Comparison of ENCODE assay signal across 8 cellular contexts in the genomic region with DNA sequence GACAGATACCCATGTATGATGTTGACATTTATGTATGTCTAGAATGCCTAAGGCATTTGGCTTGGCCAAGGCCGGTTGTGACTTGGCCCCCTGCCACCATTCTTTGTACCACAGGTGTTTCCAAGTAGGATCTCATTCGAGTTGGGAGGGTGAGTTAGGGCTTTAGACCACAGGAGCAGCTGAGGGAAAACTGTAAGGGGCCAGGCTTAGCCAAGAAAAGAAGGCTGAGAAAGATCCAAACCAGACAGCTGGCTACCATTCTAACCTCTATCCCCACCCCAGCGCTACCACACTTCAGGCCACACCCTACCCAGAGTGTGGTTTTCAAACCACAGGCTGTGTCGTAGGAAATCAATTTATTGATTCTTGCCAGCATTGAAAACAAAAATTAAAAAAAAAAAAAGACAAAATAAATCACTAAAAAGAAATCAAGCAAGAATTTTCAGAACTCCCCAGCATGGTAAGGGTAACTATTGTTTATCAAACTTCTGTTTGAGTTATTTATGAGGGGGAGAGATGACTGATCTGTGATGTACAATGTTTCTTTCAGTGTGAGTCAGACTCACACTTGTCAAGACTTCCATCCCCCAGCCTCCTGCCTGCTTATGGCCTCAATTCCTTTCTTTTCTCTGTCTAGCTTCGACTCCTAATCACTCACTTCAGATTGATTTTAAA. TPM values are rescaled to one million over a fixed set of nuclear protein-coding genes. Genes with fewer than 3 reads are reported as not detected.
DNase-seq lines count a peak whose midpoint lies in the region; ATAC-seq and TF ChIP-seq lines count a peak whose summit lies in the region.

No MANE protein-coding gene starts in this region.

- CTCF ChIA-PET in activated CD8-positive, alpha-beta memory T cell treated with anti-CD3 and anti-CD28 coated beads, Interleukin-2, amount 10 ng/mL, durations not matched to agents 7 days and 5 days (lab: Charles Lee), result interaction anchor here (1.1 to 4.5 kb wide), 7 partner anchors 11 to 503 kb away, joined by 3 to 30 read pairs (median 5); no protein-coding TSS in a partner anchor

- ATAC-seq in HG02623 (IDR thresholded peaks at IDR 0.05; ENCODE audit: unreplicated experiment), result peak; percentile 57
- peak; percentile 80 for ATAC-seq in activated CD8-positive, alpha-beta memory T cell treated with anti-CD3 and anti-CD28 coated beads, Interleukin-2, amount 10 ng/mL, durations not matched to agents 7 days and 5 days

- no peaks in the 10 kb centered on the region for H3K27me3 Mint-ChIP-seq in activated CD8-positive, alpha-beta memory T cell treated with anti-CD3 and anti-CD28 coated beads, Interleukin-2, amount 10 ng/mL, durations not matched to agents 7 days and 5 days
- H3K27me3 Mint-ChIP-seq in endothelial cell (ENCODE audit: unreplicated experiment), result peaks cover 1% of the 10 kb centered on the region

- H3K9me3 Mint-ChIP-seq in activated CD8-positive, alpha-beta memory T cell treated with anti-CD3 and anti-CD28 coated beads, Interleukin-2, amount 10 ng/mL, durations not matched to agents 7 days and 5 days (ENCODE audit: low read depth), result no peaks in the 10 kb centered on the region
- H3K9me3 Mint-ChIP-seq in endothelial cell (ENCODE audit: unreplicated experiment), result no peaks in the 10 kb centered on the region

- H3K36me3 Mint-ChIP-seq in activated CD8-positive, alpha-beta memory T cell treated with anti-CD3 and anti-CD28 coated beads, Interleukin-2, amount 10 ng/mL, durations not matched to agents 7 days and 5 days, result peaks cover 14% of the 10 kb centered on the region
- H3K36me3 Mint-ChIP-seq in endothelial cell (ENCODE audit: low read depth, unreplicated experiment), result peaks cover 7% of the 10 kb centered on the region

- DNase-seq in NCI-H2029 (lab: John Stamatoyannopoulos, UW) (peak; percentile 53), NCI-H2029 treated with DMSO at 0.1 percent for 48 hours (lab: John Stamatoyannopoulos, UW) (no peak), MV-4-11 (lab: John Stamatoyannopoulos, UW) (peak; percentile 67), kidney tubule cell (ENCODE audit: low spot score) (peak; percentile 78), hepatic stellate cell (ENCODE audit: low spot score) (no peak), endothelial cell (ENCODE audit: low spot score) (no peak)
- peak; percentile 76 for DNase-seq in activated CD8-positive, alpha-beta memory T cell treated with anti-CD3 and anti-CD28 coated beads, Interleukin-2, amount 10 ng/mL, durations not matched to agents 7 days and 5 days

- peak overlapping the region; percentile 97 for H3K27ac Mint-ChIP-seq in activated CD8-positive, alpha-beta memory T cell treated with anti-CD3 and anti-CD28 coated beads, Interleukin-2, amount 10 ng/mL, durations not matched to agents 7 days and 5 days
- no peak overlapping the region for H3K27ac Mint-ChIP-seq in endothelial cell (ENCODE audit: unreplicated experiment)

- no peak for TF ChIP-seq CTCF in endothelial cell (IDR thresholded peaks at IDR 0.05; ENCODE audit: unreplicated experiment)

- H3K4me1 Mint-ChIP-seq in activated CD8-positive, alpha-beta memory T cell treated with anti-CD3 and anti-CD28 coated beads, Interleukin-2, amount 10 ng/mL, durations not matched to agents 7 days and 5 days, result peaks cover 65% of the 10 kb centered on the region
- H3K4me1 Mint-ChIP-seq in endothelial cell (ENCODE audit: unreplicated experiment), result peaks cover 9% of the 10 kb centered on the region

- peak overlapping the region; percentile 45 for H3K4me3 Mint-ChIP-seq in activated CD8-positive, alpha-beta memory T cell treated with anti-CD3 and anti-CD28 coated beads, Interleukin-2, amount 10 ng/mL, durations not matched to agents 7 days and 5 days
- H3K4me3 Mint-ChIP-seq in endothelial cell (ENCODE audit: unreplicated experiment), result no peak overlapping the region

RNA-seq across cellular contexts. Expression of gene TMSB4X, which starts 9.9 kb away (rescaled TPM):
- total RNA-seq in activated CD8-positive, alpha-beta memory T cell treated with anti-CD3 and anti-CD28 coated beads, Interleukin-2, amount 10 ng/mL, durations not matched to agents 7 days and 5 days, result 1,000 to 10,000 TPM; 6,072 to 7,639 TPM
- total RNA-seq in endothelial cell (ENCODE audit: unreplicated experiment), result 3,201 TPM

RNA-seq across cellular contexts. Expression of gene FAM9C, which starts 59.7 kb away (rescaled TPM):
- total RNA-seq in activated CD8-positive, alpha-beta memory T cell treated with anti-CD3 and anti-CD28 coated beads, Interleukin-2, amount 10 ng/mL, durations not matched to agents 7 days and 5 days, result not detected
- total RNA-seq in endothelial cell (ENCODE audit: unreplicated experiment), result not detected

Comparison
In these comparisons a context has a peak if more than half of its experiments do, and no peak if none do; other contexts are left out.
1. DNase-seq: peak in NCI-H2029 (single experiment), MV-4-11 (single experiment), activated CD8-positive, alpha-beta memory T cell treated with anti-CD3 and anti-CD28 coated beads, Interleukin-2, amount 10 ng/mL, durations not matched to agents 7 days and 5 days (single experiment) and kidney tubule cell (single experiment); none in NCI-H2029 treated with DMSO at 0.1 percent for 48 hours (single experiment), hepatic stellate cell (single experiment) and endothelial cell (single experiment).